In genomic region chr2:68499133-68499532, GRCh38 we compare ENCODE assay signal across 33 cellular contexts.
"Had no signal": no experiment of that assay in that cellular context is flagged by ENCODE, and none has a peak within 500 bp of the region (broad histone marks: within the 10 kb centered on the region; RNA-seq: fewer than 3 reads in every experiment).

No MANE protein-coding gene starts in this region.

- H3K4me3 ChIP-seq: MG63 had no signal

- DNase-seq: Karpas-422, MG63, MM.1S, MV-4-11, NCI-H1048, NCI-H1092, NCI-H1092 treated with DMSO at 0.1 percent for 48 hours, NCI-H1105, NCI-H1105 treated with DMSO at 0.1 percent for 48 hours, NCI-H1417 treated with DMSO at 0.1 percent for 48 hours, NCI-H1436, NCI-H1436 treated with DMSO at 0.1 percent for 48 hours, NCI-H146, NCI-H1694, NCI-H1694 treated with DMSO at 0.1 percent for 48 hours, NCI-H187, NCI-H187 treated with DMSO at 0.1 percent for 48 hours, NCI-H1930, NCI-H2029, NCI-H2029 treated with DMSO at 0.1 percent for 48 hours, NCI-H2081, NCI-H2081 treated with DMSO at 0.1 percent for 48 hours, NCI-H2107, NCI-H2171, NCI-H2171 treated with DMSO at 0.1 percent for 48 hours, NCI-H2227 treated with DMSO at 0.1 percent for 48 hours, NCI-H226, NCI-H345, NCI-H446, NCI-H446 treated with DMSO at 0.1 percent for 48 hours, NCI-H510A, NCI-H510A treated with DMSO at 0.1 percent for 48 hours, NCI-H524 had no signal

- H3K36me3 ChIP-seq: MG63 had no signal

- H3K27me3 ChIP-seq: MG63 had no signal

- H3K9me3 ChIP-seq: MG63 had no signal
